Comparison of ENCODE assay signal across 1 cellular context in the genomic region with DNA sequence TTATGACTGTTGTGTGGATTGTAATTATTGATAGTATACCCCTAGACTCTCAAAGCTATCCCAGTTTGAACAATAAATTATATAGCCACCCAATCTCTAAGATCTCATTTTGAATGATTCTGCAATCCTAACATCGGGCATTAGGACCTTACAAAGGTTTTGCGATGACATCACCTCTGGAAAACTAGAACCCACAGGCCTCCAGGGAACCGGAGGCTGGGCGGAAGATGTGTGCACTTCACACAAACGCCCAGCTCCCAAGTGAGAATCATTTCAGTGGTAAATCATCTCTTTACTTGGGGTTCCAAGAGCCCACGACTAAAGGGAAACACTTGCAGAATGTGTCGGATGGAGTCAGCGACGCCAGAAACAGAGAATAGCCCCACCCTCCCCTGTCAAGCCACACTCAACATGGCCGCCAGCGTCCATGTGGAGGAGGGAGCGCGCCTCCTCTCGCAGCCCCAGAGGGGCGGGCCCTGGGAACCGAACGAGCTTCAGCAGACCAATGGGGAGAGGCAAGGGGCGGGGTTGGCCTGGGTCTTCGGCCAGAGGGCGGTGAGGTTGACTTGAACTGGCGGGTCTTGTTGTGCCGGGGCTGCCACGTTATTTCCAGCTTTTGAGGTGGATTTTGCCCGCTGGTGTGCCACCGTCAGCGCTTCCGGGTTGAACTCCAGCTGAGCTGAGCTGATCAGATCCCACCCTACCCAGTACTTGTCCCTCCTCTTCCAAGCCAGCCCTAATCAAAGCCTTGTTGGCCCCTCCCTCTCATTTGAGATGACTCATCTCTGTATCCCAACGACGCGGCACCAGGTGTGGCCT.
TF ChIP-seq lines count a peak whose summit lies in the region.

No MANE protein-coding gene starts in this region.

TF ChIP-seq in SK-N-SH treated with all-trans-retinoic acid at 6 μM for 48 hours, 23 proteins besides CTCF, POLR2A, EP300 and RAD21 (continued from another document):
- TF ChIP-seq, protein P1, sequence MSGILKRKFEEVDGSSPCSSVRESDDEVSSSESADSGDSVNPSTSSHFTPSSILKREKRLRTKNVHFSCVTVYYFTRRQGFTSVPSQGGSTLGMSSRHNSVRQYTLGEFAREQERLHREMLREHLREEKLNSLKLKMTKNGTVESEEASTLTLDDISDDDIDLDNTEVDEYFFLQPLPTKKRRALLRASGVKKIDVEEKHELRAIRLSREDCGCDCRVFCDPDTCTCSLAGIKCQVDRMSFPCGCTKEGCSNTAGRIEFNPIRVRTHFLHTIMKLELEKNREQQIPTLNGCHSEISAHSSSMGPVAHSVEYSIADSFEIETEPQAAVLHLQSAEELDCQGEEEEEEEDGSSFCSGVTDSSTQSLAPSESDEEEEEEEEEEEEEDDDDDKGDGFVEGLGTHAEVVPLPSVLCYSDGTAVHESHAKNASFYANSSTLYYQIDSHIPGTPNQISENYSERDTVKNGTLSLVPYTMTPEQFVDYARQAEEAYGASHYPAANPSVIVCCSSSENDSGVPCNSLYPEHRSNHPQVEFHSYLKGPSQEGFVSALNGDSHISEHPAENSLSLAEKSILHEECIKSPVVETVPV (CRISPR knock-in tag; IDR thresholded peaks at IDR 0.05): no peak
- TF ChIP-seq RARB (CRISPR knock-in tag; IDR thresholded peaks at IDR 0.05) (no peak), ZNF565 (CRISPR knock-in tag; conservative IDR thresholded peaks at IDR 0.05; ENCODE audit: low read depth) (0 out of 2 replicates have a peak, but pooled peaks have one; percentile 36)
